1 cellular context compared by ENCODE assay signal in the genomic region with DNA sequence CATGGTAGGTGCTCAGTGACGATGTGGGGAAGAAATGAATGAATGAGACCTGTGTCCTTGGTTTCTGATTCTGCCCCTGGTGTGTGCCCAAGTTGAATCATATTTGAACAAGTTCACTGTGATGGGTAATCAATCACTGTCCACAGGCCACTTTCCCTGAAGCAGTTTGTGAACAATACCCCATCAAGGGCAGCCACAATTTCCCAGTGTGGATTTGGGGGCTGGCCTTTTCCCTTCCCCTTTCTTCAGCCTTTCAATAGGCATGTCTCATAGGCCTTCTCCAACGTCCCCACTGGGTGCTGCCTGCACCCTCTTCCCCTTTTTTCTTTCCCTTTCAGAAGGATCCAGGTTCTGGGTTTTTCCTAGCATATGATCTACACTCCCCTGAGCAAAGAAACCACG.
A peak's percentile ranks its signal among the peaks of the same experiment; 100 is the strongest.
TF ChIP-seq lines count a peak whose summit lies in the region.

No MANE protein-coding gene starts in this region.

TF ChIP-seq in GM12878, 131 proteins besides CTCF, POLR2A, EP300 and RAD21 (continued from another document and continues in another):
- TF ChIP-seq, protein P1, sequence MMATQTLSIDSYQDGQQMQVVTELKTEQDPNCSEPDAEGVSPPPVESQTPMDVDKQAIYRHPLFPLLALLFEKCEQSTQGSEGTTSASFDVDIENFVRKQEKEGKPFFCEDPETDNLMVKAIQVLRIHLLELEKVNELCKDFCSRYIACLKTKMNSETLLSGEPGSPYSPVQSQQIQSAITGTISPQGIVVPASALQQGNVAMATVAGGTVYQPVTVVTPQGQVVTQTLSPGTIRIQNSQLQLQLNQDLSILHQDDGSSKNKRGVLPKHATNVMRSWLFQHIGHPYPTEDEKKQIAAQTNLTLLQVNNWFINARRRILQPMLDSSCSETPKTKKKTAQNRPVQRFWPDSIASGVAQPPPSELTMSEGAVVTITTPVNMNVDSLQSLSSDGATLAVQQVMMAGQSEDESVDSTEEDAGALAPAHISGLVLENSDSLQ (IDR thresholded peaks at IDR 0.05), result peak; percentile 91
- peak; percentile 55 for TF ChIP-seq MEF2B (IDR thresholded peaks at IDR 0.05; ENCODE audit: partially characterized antibody, poor library complexity, severe bottlenecking)
- no peak for TF ChIP-seq ZNF274 (IDR thresholded peaks at IDR 0.05; ENCODE audit: insufficient read depth, insufficient read length)
- TF ChIP-seq, protein P2, sequence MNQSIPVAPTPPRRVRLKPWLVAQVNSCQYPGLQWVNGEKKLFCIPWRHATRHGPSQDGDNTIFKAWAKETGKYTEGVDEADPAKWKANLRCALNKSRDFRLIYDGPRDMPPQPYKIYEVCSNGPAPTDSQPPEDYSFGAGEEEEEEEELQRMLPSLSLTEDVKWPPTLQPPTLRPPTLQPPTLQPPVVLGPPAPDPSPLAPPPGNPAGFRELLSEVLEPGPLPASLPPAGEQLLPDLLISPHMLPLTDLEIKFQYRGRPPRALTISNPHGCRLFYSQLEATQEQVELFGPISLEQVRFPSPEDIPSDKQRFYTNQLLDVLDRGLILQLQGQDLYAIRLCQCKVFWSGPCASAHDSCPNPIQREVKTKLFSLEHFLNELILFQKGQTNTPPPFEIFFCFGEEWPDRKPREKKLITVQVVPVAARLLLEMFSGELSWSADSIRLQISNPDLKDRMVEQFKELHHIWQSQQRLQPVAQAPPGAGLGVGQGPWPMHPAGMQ (IDR thresholded peaks at IDR 0.05; ENCODE audit: borderline replicate concordance), result no peak
- no peak for TF ChIP-seq CEBPB (IDR thresholded peaks at IDR 0.05; ENCODE audit: borderline replicate concordance in 1 of 2, low read depth in 2 of 2, low read length in 2 of 2)
- TF ChIP-seq ZNF207 (IDR thresholded peaks at IDR 0.05; ENCODE audit: borderline replicate concordance), result no peak
- no peak for TF ChIP-seq TBL1XR1 (IDR thresholded peaks at IDR 0.05; ENCODE audit: low read depth, low read length)
- TF ChIP-seq IKZF1 (conservative IDR thresholded peaks at IDR 0.05), result peak; percentile 78
- no peak for TF ChIP-seq SUZ12 (IDR thresholded peaks at IDR 0.05; ENCODE audit: unreplicated experiment)
- TF ChIP-seq FOXK2 (IDR thresholded peaks at IDR 0.05), result no peak
- TF ChIP-seq CHD2 (IDR thresholded peaks at IDR 0.05; ENCODE audit: borderline replicate concordance, low read depth, low read length), result no peak
- TF ChIP-seq MTA3 (IDR thresholded peaks at IDR 0.05; ENCODE audit: borderline replicate concordance, low read length), result no peak
- no peak for TF ChIP-seq NFXL1 (IDR thresholded peaks at IDR 0.05; ENCODE audit: borderline replicate concordance)
- TF ChIP-seq BCL11A (IDR thresholded peaks at IDR 0.05; ENCODE audit: low read depth, low read length), result 0 out of 2 replicates have a peak, but pooled peaks have one; percentile 5
- TF ChIP-seq EED (IDR thresholded peaks at IDR 0.05; ENCODE audit: low read depth), result peak; percentile 83
- no peak for TF ChIP-seq ETV6 (conservative IDR thresholded peaks at IDR 0.05 in 1 of 2, IDR thresholded peaks at IDR 0.05 in 1 of 2; ENCODE audit: borderline replicate concordance in 1 of 2, low read depth in 1 of 2)
- TF ChIP-seq IKZF2 (IDR thresholded peaks at IDR 0.05), result peak; percentile 83 to 86
- no peak for TF ChIP-seq KLF5 (IDR thresholded peaks at IDR 0.05; ENCODE audit: partially characterized antibody)
- TF ChIP-seq, protein P3, sequence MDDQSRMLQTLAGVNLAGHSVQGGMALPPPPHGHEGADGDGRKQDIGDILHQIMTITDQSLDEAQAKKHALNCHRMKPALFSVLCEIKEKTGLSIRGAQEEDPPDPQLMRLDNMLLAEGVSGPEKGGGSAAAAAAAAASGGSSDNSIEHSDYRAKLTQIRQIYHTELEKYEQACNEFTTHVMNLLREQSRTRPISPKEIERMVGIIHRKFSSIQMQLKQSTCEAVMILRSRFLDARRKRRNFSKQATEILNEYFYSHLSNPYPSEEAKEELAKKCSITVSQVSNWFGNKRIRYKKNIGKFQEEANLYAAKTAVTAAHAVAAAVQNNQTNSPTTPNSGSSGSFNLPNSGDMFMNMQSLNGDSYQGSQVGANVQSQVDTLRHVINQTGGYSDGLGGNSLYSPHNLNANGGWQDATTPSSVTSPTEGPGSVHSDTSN (IDR thresholded peaks at IDR 0.05; ENCODE audit: insufficient replicate concordance, low read depth, low read length), result peak; percentile 77
- TF ChIP-seq, protein P4, sequence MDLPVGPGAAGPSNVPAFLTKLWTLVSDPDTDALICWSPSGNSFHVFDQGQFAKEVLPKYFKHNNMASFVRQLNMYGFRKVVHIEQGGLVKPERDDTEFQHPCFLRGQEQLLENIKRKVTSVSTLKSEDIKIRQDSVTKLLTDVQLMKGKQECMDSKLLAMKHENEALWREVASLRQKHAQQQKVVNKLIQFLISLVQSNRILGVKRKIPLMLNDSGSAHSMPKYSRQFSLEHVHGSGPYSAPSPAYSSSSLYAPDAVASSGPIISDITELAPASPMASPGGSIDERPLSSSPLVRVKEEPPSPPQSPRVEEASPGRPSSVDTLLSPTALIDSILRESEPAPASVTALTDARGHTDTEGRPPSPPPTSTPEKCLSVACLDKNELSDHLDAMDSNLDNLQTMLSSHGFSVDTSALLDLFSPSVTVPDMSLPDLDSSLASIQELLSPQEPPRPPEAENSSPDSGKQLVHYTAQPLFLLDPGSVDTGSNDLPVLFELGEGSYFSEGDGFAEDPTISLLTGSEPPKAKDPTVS (IDR thresholded peaks at IDR 0.05; ENCODE audit: low read depth, low read length), result no peak
- TF ChIP-seq, protein P5, sequence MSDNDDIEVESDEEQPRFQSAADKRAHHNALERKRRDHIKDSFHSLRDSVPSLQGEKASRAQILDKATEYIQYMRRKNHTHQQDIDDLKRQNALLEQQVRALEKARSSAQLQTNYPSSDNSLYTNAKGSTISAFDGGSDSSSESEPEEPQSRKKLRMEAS (IDR thresholded peaks at IDR 0.05; ENCODE audit: low read depth, low read length), result no peak
- no peak for TF ChIP-seq NR2C2 (IDR thresholded peaks at IDR 0.05; ENCODE audit: borderline replicate concordance, control insufficient read depth, insufficient read length, low read depth)
- no peak for TF ChIP-seq CHD1 (IDR thresholded peaks at IDR 0.05; ENCODE audit: low read depth, low read length)
- peak; percentile 42; the same call in 1 of the 2 replicates for TF ChIP-seq MTA2 (IDR thresholded peaks at IDR 0.05; ENCODE audit: low read depth)
- no peak for TF ChIP-seq WRNIP1 (IDR thresholded peaks at IDR 0.05; ENCODE audit: borderline replicate concordance, low read depth, low read length)
- peak; percentile 96 for TF ChIP-seq ZNF24 (IDR thresholded peaks at IDR 0.05)
- TF ChIP-seq, protein P6, sequence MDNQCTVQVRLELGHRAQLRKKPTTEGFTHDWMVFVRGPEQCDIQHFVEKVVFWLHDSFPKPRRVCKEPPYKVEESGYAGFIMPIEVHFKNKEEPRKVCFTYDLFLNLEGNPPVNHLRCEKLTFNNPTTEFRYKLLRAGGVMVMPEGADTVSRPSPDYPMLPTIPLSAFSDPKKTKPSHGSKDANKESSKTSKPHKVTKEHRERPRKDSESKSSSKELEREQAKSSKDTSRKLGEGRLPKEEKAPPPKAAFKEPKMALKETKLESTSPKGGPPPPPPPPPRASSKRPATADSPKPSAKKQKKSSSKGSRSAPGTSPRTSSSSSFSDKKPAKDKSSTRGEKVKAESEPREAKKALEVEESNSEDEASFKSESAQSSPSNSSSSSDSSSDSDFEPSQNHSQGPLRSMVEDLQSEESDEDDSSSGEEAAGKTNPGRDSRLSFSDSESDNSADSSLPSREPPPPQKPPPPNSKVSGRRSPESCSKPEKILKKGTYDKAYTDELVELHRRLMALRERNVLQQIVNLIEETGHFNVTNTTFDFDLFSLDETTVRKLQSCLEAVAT (IDR thresholded peaks at IDR 0.05), result 0 out of 2 replicates have a peak, but pooled peaks have one; percentile 20
- no peak for TF ChIP-seq YY1 (IDR thresholded peaks at IDR 0.05; ENCODE audit: low read depth, low read length)
- TF ChIP-seq ESRRA (IDR thresholded peaks at IDR 0.05; ENCODE audit: low read length), result no peak
- TF ChIP-seq FOXM1 (IDR thresholded peaks at IDR 0.05; ENCODE audit: low read depth, low read length), result peak; percentile 20; the same call in 1 of the 2 replicates
- no peak for TF ChIP-seq GABPA (IDR thresholded peaks at IDR 0.05; ENCODE audit: low read depth)
- TF ChIP-seq, protein P7, sequence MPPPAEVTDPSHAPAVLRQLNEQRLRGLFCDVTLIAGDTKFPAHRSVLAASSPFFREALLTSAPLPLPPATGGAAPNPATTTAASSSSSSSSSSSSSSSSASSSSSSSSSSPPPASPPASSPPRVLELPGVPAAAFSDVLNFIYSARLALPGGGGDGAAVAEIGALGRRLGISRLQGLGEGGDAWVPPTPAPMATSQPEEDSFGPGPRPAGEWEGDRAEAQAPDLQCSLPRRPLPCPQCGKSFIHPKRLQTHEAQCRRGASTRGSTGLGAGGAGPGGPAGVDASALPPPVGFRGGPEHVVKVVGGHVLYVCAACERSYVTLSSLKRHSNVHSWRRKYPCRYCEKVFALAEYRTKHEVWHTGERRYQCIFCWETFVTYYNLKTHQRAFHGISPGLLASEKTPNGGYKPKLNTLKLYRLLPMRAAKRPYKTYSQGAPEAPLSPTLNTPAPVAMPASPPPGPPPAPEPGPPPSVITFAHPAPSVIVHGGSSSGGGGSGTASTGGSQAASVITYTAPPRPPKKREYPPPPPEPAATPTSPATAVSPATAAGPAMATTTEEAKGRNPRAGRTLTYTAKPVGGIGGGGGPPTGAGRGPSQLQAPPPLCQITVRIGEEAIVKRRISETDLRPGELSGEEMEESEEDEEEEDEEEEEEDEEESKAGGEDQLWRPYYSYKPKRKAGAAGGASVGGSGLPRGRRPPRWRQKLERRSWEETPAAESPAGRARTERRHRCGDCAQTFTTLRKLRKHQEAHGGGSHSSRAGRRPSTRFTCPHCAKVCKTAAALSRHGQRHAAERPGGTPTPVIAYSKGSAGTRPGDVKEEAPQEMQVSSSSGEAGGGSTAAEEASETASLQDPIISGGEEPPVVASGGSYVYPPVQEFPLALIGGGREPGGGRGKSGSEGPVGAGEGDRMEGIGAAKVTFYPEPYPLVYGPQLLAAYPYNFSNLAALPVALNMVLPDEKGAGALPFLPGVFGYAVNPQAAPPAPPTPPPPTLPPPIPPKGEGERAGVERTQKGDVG (CRISPR knock-in tag; IDR thresholded peaks at IDR 0.05), result no peak
- TF ChIP-seq SIN3A (IDR thresholded peaks at IDR 0.05; ENCODE audit: low read depth, low read length), result no peak
- TF ChIP-seq ZSCAN29 (IDR thresholded peaks at IDR 0.05), result no peak
- TF ChIP-seq NBN (IDR thresholded peaks at IDR 0.05), result 0 out of 2 replicates have a peak, but pooled peaks have one; percentile 31
- TF ChIP-seq, protein P8, sequence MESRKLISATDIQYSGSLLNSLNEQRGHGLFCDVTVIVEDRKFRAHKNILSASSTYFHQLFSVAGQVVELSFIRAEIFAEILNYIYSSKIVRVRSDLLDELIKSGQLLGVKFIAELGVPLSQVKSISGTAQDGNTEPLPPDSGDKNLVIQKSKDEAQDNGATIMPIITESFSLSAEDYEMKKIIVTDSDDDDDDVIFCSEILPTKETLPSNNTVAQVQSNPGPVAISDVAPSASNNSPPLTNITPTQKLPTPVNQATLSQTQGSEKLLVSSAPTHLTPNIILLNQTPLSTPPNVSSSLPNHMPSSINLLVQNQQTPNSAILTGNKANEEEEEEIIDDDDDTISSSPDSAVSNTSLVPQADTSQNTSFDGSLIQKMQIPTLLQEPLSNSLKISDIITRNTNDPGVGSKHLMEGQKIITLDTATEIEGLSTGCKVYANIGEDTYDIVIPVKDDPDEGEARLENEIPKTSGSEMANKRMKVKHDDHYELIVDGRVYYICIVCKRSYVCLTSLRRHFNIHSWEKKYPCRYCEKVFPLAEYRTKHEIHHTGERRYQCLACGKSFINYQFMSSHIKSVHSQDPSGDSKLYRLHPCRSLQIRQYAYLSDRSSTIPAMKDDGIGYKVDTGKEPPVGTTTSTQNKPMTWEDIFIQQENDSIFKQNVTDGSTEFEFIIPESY (IDR thresholded peaks at IDR 0.05), result no peak
- no peak for TF ChIP-seq FOS (IDR thresholded peaks at IDR 0.05; ENCODE audit: borderline replicate concordance, extremely low read depth, insufficient read length)
- TF ChIP-seq TCF3 (IDR thresholded peaks at IDR 0.05; ENCODE audit: borderline replicate concordance, insufficient read depth, low read depth, low read length), result no peak
- no peak for TF ChIP-seq ZZZ3 (IDR thresholded peaks at IDR 0.05; ENCODE audit: control insufficient read depth, insufficient read length, low read depth)
- TF ChIP-seq, protein P9, sequence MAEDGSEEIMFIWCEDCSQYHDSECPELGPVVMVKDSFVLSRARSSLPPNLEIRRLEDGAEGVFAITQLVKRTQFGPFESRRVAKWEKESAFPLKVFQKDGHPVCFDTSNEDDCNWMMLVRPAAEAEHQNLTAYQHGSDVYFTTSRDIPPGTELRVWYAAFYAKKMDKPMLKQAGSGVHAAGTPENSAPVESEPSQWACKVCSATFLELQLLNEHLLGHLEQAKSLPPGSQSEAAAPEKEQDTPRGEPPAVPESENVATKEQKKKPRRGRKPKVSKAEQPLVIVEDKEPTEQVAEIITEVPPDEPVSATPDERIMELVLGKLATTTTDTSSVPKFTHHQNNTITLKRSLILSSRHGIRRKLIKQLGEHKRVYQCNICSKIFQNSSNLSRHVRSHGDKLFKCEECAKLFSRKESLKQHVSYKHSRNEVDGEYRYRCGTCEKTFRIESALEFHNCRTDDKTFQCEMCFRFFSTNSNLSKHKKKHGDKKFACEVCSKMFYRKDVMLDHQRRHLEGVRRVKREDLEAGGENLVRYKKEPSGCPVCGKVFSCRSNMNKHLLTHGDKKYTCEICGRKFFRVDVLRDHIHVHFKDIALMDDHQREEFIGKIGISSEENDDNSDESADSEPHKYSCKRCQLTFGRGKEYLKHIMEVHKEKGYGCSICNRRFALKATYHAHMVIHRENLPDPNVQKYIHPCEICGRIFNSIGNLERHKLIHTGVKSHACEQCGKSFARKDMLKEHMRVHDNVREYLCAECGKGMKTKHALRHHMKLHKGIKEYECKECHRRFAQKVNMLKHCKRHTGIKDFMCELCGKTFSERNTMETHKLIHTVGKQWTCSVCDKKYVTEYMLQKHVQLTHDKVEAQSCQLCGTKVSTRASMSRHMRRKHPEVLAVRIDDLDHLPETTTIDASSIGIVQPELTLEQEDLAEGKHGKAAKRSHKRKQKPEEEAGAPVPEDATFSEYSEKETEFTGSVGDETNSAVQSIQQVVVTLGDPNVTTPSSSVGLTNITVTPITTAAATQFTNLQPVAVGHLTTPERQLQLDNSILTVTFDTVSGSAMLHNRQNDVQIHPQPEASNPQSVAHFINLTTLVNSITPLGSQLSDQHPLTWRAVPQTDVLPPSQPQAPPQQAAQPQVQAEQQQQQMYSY (CRISPR knock-in tag; IDR thresholded peaks at IDR 0.05), result no peak
- TF ChIP-seq YBX1 (IDR thresholded peaks at IDR 0.05), result no peak
- TF ChIP-seq DPF2 (IDR thresholded peaks at IDR 0.05), result peak; percentile 59; the same call in 1 of the 2 replicates
- TF ChIP-seq CREB1 (IDR thresholded peaks at IDR 0.05; ENCODE audit: low read depth), result no peak
- TF ChIP-seq, protein P10, sequence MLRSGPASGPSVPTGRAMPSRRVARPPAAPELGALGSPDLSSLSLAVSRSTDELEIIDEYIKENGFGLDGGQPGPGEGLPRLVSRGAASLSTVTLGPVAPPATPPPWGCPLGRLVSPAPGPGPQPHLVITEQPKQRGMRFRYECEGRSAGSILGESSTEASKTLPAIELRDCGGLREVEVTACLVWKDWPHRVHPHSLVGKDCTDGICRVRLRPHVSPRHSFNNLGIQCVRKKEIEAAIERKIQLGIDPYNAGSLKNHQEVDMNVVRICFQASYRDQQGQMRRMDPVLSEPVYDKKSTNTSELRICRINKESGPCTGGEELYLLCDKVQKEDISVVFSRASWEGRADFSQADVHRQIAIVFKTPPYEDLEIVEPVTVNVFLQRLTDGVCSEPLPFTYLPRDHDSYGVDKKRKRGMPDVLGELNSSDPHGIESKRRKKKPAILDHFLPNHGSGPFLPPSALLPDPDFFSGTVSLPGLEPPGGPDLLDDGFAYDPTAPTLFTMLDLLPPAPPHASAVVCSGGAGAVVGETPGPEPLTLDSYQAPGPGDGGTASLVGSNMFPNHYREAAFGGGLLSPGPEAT (IDR thresholded peaks at IDR 0.05; ENCODE audit: low read depth), result peak; percentile 52
